Comparison of ENCODE assay signal across 8 cellular contexts in genomic region chr1:209827384-209828261, GRCh38. TPM values are rescaled to one million over a fixed set of nuclear protein-coding genes. Genes with fewer than 3 reads are reported as not detected.
DNase-seq lines count a peak whose midpoint lies in the region; ATAC-seq, FAIRE-seq and TF ChIP-seq lines count a peak whose summit lies in the region.

UTP25 (plus strand) TSS chr1:209827972; CDS start chr1:209828064, 92 bp downstream.

- CTCF ChIA-PET in HepG2 (lab: Yijun Ruan, JAX; ENCODE audit: low intra/inter-chr PET ratio, low total read pairs) = no interaction called here

- peak within 1 kb of the TSS; percentile 65 for H3K9ac ChIP-seq in HepG2 (ENCODE audit: insufficient read depth, low read depth, low read length)

- H3K27ac ChIP-seq in HepG2 (ENCODE audit: extremely low read length, insufficient read depth, low read length) = peak within 1 kb of the TSS; percentile 37

- FAIRE-seq in HepG2 (lab: Jason Lieb, UNC) = peak; percentile 93

- BruUV-seq in HepG2 (replicated peaks; lab: Mats Ljungman, UMichigan) = no TSS peak

- peaks cover 6% of the 10 kb centered on the region for H3K79me2 ChIP-seq in HepG2 (ENCODE audit: insufficient read depth, low read length)

- no peaks in the 10 kb centered on the region for H3K9me3 ChIP-seq in HepG2 (ENCODE audit: low read length)

- WGBS in HepG2 (ENCODE audit: low lambda C conversion rate) = 25% methylated on average over 30 of the region's 51 CpGs

- H3K36me3 ChIP-seq in HepG2 (replicated peaks in 1 of 2; ENCODE audit: control insufficient read depth in 1 of 2, insufficient read depth in 2 of 2, low read length in 2 of 2) = peaks cover 2 to 18% of the 10 kb centered on the region in 2 experiments

- peak; percentile 62 to 83; a peak in 3 of 4 replicates for TF ChIP-seq POLR2A in HepG2 (IDR thresholded peaks at IDR 0.05; ENCODE audit: insufficient read depth in 1 of 2, low read depth in 2 of 2, low read length in 2 of 2)

- ATAC-seq in GM19372 (IDR thresholded peaks at IDR 0.05; ENCODE audit: low read depth, unreplicated experiment) = peak; percentile 83
- ATAC-seq in HG03558 (IDR thresholded peaks at IDR 0.05; ENCODE audit: extremely low read depth, unreplicated experiment) = peak; percentile 82
- ATAC-seq in HepG2 = peak; percentile 94

- H4K20me1 ChIP-seq in HepG2 (ENCODE audit: insufficient read depth, low read length) = no peaks in the 10 kb centered on the region

- H3K4me2 ChIP-seq in HepG2 (ENCODE audit: low read depth, low read length) = peak within 1 kb of the TSS; percentile 78

- peak within 1 kb of the TSS; percentile 85 for H2AFZ ChIP-seq in HepG2 (ENCODE audit: low read length)

- POLR2A ChIA-PET in HepG2 (lab: Yijun Ruan, JAX) = interaction anchor here (0.9 to 1.2 kb wide), 6 partner anchors 9 to 43 kb away, joined by 3 to 5 read pairs (median 4); partner anchors contain the start of gene C1orf74

- in situ Hi-C loops in HepG2 (cut with HindIII; ENCODE audit: extremely low pct_ligation_motif_present, low pct_unique_long_range_greater_than_20kb) = no loop called here

- peak within 1 kb of the TSS; percentile 70 to 92 (median 82) for H3K4me3 ChIP-seq in HepG2 (replicated peaks in 1 of 3; ENCODE audit: insufficient read depth in 1 of 3, low read depth in 2 of 3, low read length in 3 of 3)

- TF ChIP-seq EP300 in HepG2 (IDR thresholded peaks at IDR 0.05; ENCODE audit: low read depth in 2 of 2, low read length in 2 of 2) (no peak; a peak in 1 of 4 replicates), HepG2 (CRISPR knock-in tag; IDR thresholded peaks at IDR 0.05; ENCODE audit: borderline replicate concordance) (no peak)

- H3K27me3 ChIP-seq in HepG2 (ENCODE audit: control insufficient read depth in 1 of 2, insufficient read depth in 2 of 2, low read length in 2 of 2) = no peaks in the 10 kb centered on the region; a peak in 1 of 5 replicates

- intact Hi-C loops in HepG2 (cut with micrococcal nuclease; ENCODE audit: unreplicated experiment) = loop anchor here (2.0 kb wide), 1 partner anchor 43 kb away; the partner anchor contains the start of gene C1orf74

- TF ChIP-seq RAD21 in HepG2 (CRISPR knock-in tag; IDR thresholded peaks at IDR 0.05) = no peak

- DNase-seq in CD1c-positive myeloid dendritic cell (ENCODE audit: extremely low spot score) (peak; percentile 99), NCI-H748 (lab: John Stamatoyannopoulos, UW; ENCODE audit: unreplicated experiment) (peak; percentile 95), dermis blood vessel endothelial cell (peak; percentile 99), HepG2 (ENCODE audit: low spot score) (peak; percentile 91)
- DNase-seq in activated CD4-positive, alpha-beta T cell treated with anti-CD3 and anti-CD28 coated beads, Interleukin-2, amount 50 U/mL, for 1 hour = peak; percentile 91
- peak; percentile 91 for DNase-seq in stimulated activated CD4-positive, alpha-beta T cell treated with anti-CD3 and anti-CD28 coated beads, Interleukin-4, amount 100 ng/mL, for 1 hour

- TF ChIP-seq CTCF in HepG2 (CRISPR knock-in tag; IDR thresholded peaks at IDR 0.05) = peak; percentile 88

- peaks cover 34% of the 10 kb centered on the region for H3K4me1 ChIP-seq in HepG2 (ENCODE audit: insufficient read depth, low read length)

TF ChIP-seq in HepG2, 621 proteins besides CTCF, POLR2A, EP300 and RAD21 (continues in another document):
- no peak for TF ChIP-seq ZNF740 (CRISPR knock-in tag; IDR thresholded peaks at IDR 0.05)
- 0 out of 2 replicates have a peak, but pooled peaks have one; percentile 22 for TF ChIP-seq ZNF678 (CRISPR knock-in tag; IDR thresholded peaks at IDR 0.05)
- TF ChIP-seq HNRNPLL (IDR thresholded peaks at IDR 0.05; ENCODE audit: low read depth, low read length, poor library complexity, severe bottlenecking) = no peak
- TF ChIP-seq SIN3B (IDR thresholded peaks at IDR 0.05; ENCODE audit: low read length) = no peak
- 0 out of 2 replicates have a peak, but pooled peaks have one; percentile 78 for TF ChIP-seq ZHX1 (CRISPR knock-in tag; IDR thresholded peaks at IDR 0.05; ENCODE audit: low read depth)
- TF ChIP-seq ZXDC (CRISPR knock-in tag; IDR thresholded peaks at IDR 0.05) = no peak
- TF ChIP-seq LCORL (IDR thresholded peaks at IDR 0.05) = no peak
- 0 out of 2 replicates have a peak, but pooled peaks have one; percentile 37 for TF ChIP-seq LCORL (CRISPR knock-in tag; IDR thresholded peaks at IDR 0.05)
- peak; percentile 71; the same call in 1 of the 2 replicates for TF ChIP-seq ZBTB26 (CRISPR knock-in tag; IDR thresholded peaks at IDR 0.05; ENCODE audit: borderline replicate concordance)
- TF ChIP-seq YEATS2 (CRISPR knock-in tag; IDR thresholded peaks at IDR 0.05; ENCODE audit: borderline replicate concordance) = peak; percentile 96

RNA-seq across cellular contexts. Expression of gene UTP25, which starts in this region (rescaled TPM):
- total RNA-seq in dermis blood vessel endothelial cell (6.9 and 8.2 TPM in 2 replicates), HepG2 (2016; rRNA removed; fragmentation: Illumina TruSeq; extraction: Trizol) (5.7 and 6.6 TPM in 2 replicates)
- total RNA-seq in HepG2 (2016; cell fraction: cytosol; rRNA removed; fragmentation: Illumina TruSeq; extraction: Trizol; ENCODE audit: low read depth) = 0.53 and 0.81 TPM in 2 replicates
- total RNA-seq in HepG2 (2016; cell fraction: insoluble cytoplasmic fraction; rRNA removed; fragmentation: Illumina TruSeq; extraction: Trizol) = 5.6 and 6.7 TPM in 2 replicates
- total RNA-seq in HepG2 (2016; cell fraction: membrane; rRNA removed; fragmentation: Illumina TruSeq; extraction: Trizol) = 1.3 and 1.5 TPM in 2 replicates
- total RNA-seq in HepG2 (2016; cell fraction: nucleus; rRNA removed; fragmentation: Illumina TruSeq; extraction: Trizol) = 8.4 and 8.5 TPM in 2 replicates
- polyA plus RNA-seq in HepG2 (2011; rRNA removed) = 4.4 and 4.8 TPM in 2 replicates
- polyA plus RNA-seq in HepG2 (2011; cell fraction: cytosol; rRNA removed) = 2.2 and 3.6 TPM in 2 replicates
- polyA plus RNA-seq in HepG2 (2011; cell fraction: nucleus; rRNA removed) = 4.4 and 4.6 TPM in 2 replicates
- 3.8 and 4.2 TPM in 2 replicates for polyA plus RNA-seq in HepG2 (2012)
- 0.15 and 0.20 TPM in 2 replicates for polyA plus RNA-seq in HepG2 (2016; cell fraction: cytosol; fragmentation: Illumina TruSeq; extraction: Trizol; ENCODE audit: low read depth)
- polyA plus RNA-seq in HepG2 (2016; cell fraction: insoluble cytoplasmic fraction; fragmentation: Illumina TruSeq; extraction: Trizol; ENCODE audit: low read depth) = 5.4 and 5.9 TPM in 2 replicates
- 0.49 and 0.59 TPM in 2 replicates for polyA plus RNA-seq in HepG2 (2016; cell fraction: membrane; fragmentation: Illumina TruSeq; extraction: Trizol; ENCODE audit: low read depth)
- polyA plus RNA-seq in HepG2 (2016; cell fraction: nucleus; fragmentation: Illumina TruSeq; extraction: Trizol; ENCODE audit: insufficient read depth, low read depth) = 4.6 and 5.1 TPM in 2 replicates
- 7.4 and 25.4 TPM in 2 replicates for polyA minus RNA-seq in HepG2 (2011; rRNA and poly(A)+ RNA removed; ENCODE audit: low replicate concordance)
- 2.7 and 4.1 TPM in 2 replicates for polyA minus RNA-seq in HepG2 (2011; cell fraction: cytosol; rRNA and poly(A)+ RNA removed)
- 24.7 and 28.3 TPM in 2 replicates for polyA minus RNA-seq in HepG2 (2011; cell fraction: nucleus; rRNA and poly(A)+ RNA removed)

Comparison
In these comparisons a context has a peak if more than half of its experiments do, and no peak if none do; other contexts are left out.
1. Peak in every context shown above with its lines: DNase-seq, ATAC-seq, H3K4me3 ChIP-seq and H3K27ac ChIP-seq.